ENCODE assay signal across 19 cellular contexts in genomic region chr5:33474931-33475499, GRCh38. TPM values are rescaled to one million over a fixed set of nuclear protein-coding genes. Genes with fewer than 3 reads are reported as not detected.
DNase-seq lines count a peak whose midpoint lies in the region; ATAC-seq and TF ChIP-seq lines count a peak whose summit lies in the region.
"Had no signal": no experiment of that assay in that cellular context is flagged by ENCODE, and none has a peak within 500 bp of the region (broad histone marks: within the 10 kb centered on the region; RNA-seq: fewer than 3 reads in every experiment).

No MANE protein-coding gene starts in this region.

- POLR2A ChIA-PET in WTC11 (lab: Charles Lee) = no interaction called here

- TF ChIP-seq CTCF in WTC11 (IDR thresholded peaks at IDR 0.05) (no peak), uterus (IDR thresholded peaks at IDR 0.05) (no peak), esophagus muscularis mucosa (IDR thresholded peaks at IDR 0.05) (no peak)

- WGBS in esophagus muscularis mucosa = 97% methylated on average over 3 of the region's 3 CpGs

- TF ChIP-seq POLR2A in uterus (IDR thresholded peaks at IDR 0.05) = no peak
- no peak for TF ChIP-seq POLR2A in esophagus muscularis mucosa (IDR thresholded peaks at IDR 0.05; ENCODE audit: low read depth)

- H3K9me3 Mint-ChIP-seq in WTC11 = peaks cover 17% of the 10 kb centered on the region
- H3K9me3 Mint-ChIP-seq: HFFc6 had no signal

- H3K27ac ChIP-seq in uterus (no peak overlapping the region), esophagus muscularis mucosa (replicated peaks in 1 of 4) (no peak overlapping the region)
- H3K27ac ChIP-seq: 22Rv1, A549, C4-2B, GM23248 had no signal

- intact Hi-C loops in uterus (cut with DNase I; ENCODE audit: low total_unique reads) = no loop called here
- intact Hi-C loops in esophagus muscularis mucosa (cut with DNase I) = no loop called here

- no peaks in the 10 kb centered on the region for H3K4me1 ChIP-seq in uterus
- H3K4me1 ChIP-seq in esophagus muscularis mucosa = no peaks in the 10 kb centered on the region
- H3K4me1 ChIP-seq: Caco-2 had no signal

- no peaks in the 10 kb centered on the region for H3K27me3 ChIP-seq in uterus
- H3K27me3 ChIP-seq in esophagus muscularis mucosa = no peaks in the 10 kb centered on the region

- H3K4me3 Mint-ChIP-seq in WTC11 = no peak overlapping the region
- H3K4me3 Mint-ChIP-seq: CD4-positive, alpha-beta T cell; HFFc6 had no signal

- no peak for TF ChIP-seq EP300 in esophagus muscularis mucosa (IDR thresholded peaks at IDR 0.05)

- no peaks in the 10 kb centered on the region for H3K36me3 ChIP-seq in uterus
- peaks cover 30 to 82% (median 62%) of the 10 kb centered on the region in 4 donors for H3K36me3 ChIP-seq in esophagus muscularis mucosa

- H3K27me3 Mint-ChIP-seq in WTC11 (ENCODE audit: low read depth) = no peaks in the 10 kb centered on the region
- H3K27me3 Mint-ChIP-seq: CD4-positive, alpha-beta T cell had no signal

- H3K27ac Mint-ChIP-seq in WTC11 = peak overlapping the region; percentile 20
- H3K27ac Mint-ChIP-seq: CD4-positive, alpha-beta T cell; HFFc6 had no signal

- DNase-seq in SKM-1 treated with dmso at 0.1 percent for 144 hours (lab: John Stamatoyannopoulos, UW; ENCODE audit: unreplicated experiment) = peak; percentile 32
- DNase-seq in SKM-1 (lab: John Stamatoyannopoulos, UW; ENCODE audit: unreplicated experiment) = no peak
- DNase-seq in OCI-M1 (lab: John Stamatoyannopoulos, UW) = peak; percentile 63
- no peak for DNase-seq in WTC11 (ENCODE audit: low spot score)
- DNase-seq in epidermal melanocyte (ENCODE audit: insufficient read length, low spot score) = no peak
- no peak for DNase-seq in uterus
- DNase-seq in esophagus muscularis mucosa (ENCODE audit: extremely low spot score) = no peak
- DNase-seq in stimulated activated CD4-positive, alpha-beta T cell treated with anti-CD3 and anti-CD28 coated beads, Interleukin-2, amount 100 ng/mL, for 24 hours = no peak
- DNase-seq: Caco-2; CD4-positive, alpha-beta T cell; DMS153; DMS79; GDM1; GM23248; HFFc6 had no signal

- H3K36me3 Mint-ChIP-seq in WTC11 = peaks cover 79% of the 10 kb centered on the region

- H3K4me3 ChIP-seq in uterus (no peak overlapping the region), esophagus muscularis mucosa (no peak overlapping the region)
- H3K4me3 ChIP-seq: A549, GM23248 had no signal

- H3K4me1 Mint-ChIP-seq in WTC11 = peaks cover 33% of the 10 kb centered on the region

- CTCF ChIA-PET in WTC11 (lab: Charles Lee) = no interaction called here

- H3K9me3 ChIP-seq in uterus = no peaks in the 10 kb centered on the region
- no peaks in the 10 kb centered on the region for H3K9me3 ChIP-seq in esophagus muscularis mucosa
- H3K9me3 ChIP-seq: A549 had no signal

- ATAC-seq in WTC11 = no peak
- ATAC-seq: A549, HCT116 had no signal

TF ChIP-seq in WTC11, 78 proteins besides CTCF, POLR2A, EP300 and RAD21:
- no peak for TF ChIP-seq ATF2 (CRISPR knock-in tag; IDR thresholded peaks at IDR 0.05; ENCODE audit: borderline replicate concordance, low read depth)
- TF ChIP-seq PRDM15 (CRISPR knock-in tag; IDR thresholded peaks at IDR 0.05) = no peak
- TF ChIP-seq FOXP1 (CRISPR knock-in tag; IDR thresholded peaks at IDR 0.05; ENCODE audit: borderline replicate concordance) = no peak
- TF ChIP-seq ATF1 (CRISPR knock-in tag; IDR thresholded peaks at IDR 0.05) = no peak
- TF ChIP-seq ELF4 (CRISPR knock-in tag; IDR thresholded peaks at IDR 0.05; ENCODE audit: low read depth) = no peak
- no peak for TF ChIP-seq MYBL2 (CRISPR knock-in tag; IDR thresholded peaks at IDR 0.05)
- no peak for TF ChIP-seq SOX15 (CRISPR knock-in tag; IDR thresholded peaks at IDR 0.05)
- no peak for TF ChIP-seq CREM (CRISPR knock-in tag; IDR thresholded peaks at IDR 0.05)
- no peak for TF ChIP-seq USF2 (CRISPR knock-in tag; IDR thresholded peaks at IDR 0.05)
- no peak for TF ChIP-seq ARID4B (CRISPR knock-in tag; IDR thresholded peaks at IDR 0.05; ENCODE audit: borderline replicate concordance)
- no peak for TF ChIP-seq NR2C2 (CRISPR knock-in tag; IDR thresholded peaks at IDR 0.05)
- no peak for TF ChIP-seq KAT7 (CRISPR knock-in tag; IDR thresholded peaks at IDR 0.05; ENCODE audit: borderline replicate concordance)
- no peak for TF ChIP-seq CREB1 (CRISPR knock-in tag; IDR thresholded peaks at IDR 0.05)
- TF ChIP-seq ZBTB21 (CRISPR knock-in tag; IDR thresholded peaks at IDR 0.05; ENCODE audit: borderline replicate concordance) = no peak
- no peak for TF ChIP-seq FOXJ3 (CRISPR knock-in tag; IDR thresholded peaks at IDR 0.05; ENCODE audit: borderline replicate concordance)

RNA-seq across cellular contexts. Expression of gene TARS1, which starts 34.2 kb away (rescaled TPM):
- total RNA-seq in WTC11 (2021) = 253 to 304 TPM (median 256 TPM) in 3 replicates
- total RNA-seq in uterus = 100 to 1,000 TPM in 2 of 4 donors, 10 to 100 TPM in 2; 45.0 to 218 (median 93.4) TPM
- total RNA-seq in esophagus muscularis mucosa = 10 to 100 TPM; 76.7 to 98.4 (median 85.7) TPM

Comparison
In these comparisons a context has a peak if more than half of its experiments do, and no peak if none do; other contexts are left out.
1. DNase-seq: peak in SKM-1 treated with dmso at 0.1 percent for 144 hours (single experiment) and OCI-M1 (single experiment); none in SKM-1 (single experiment), WTC11 (single experiment), epidermal melanocyte (single experiment), uterus (0 of 2), esophagus muscularis mucosa (single experiment) and stimulated activated CD4-positive, alpha-beta T cell treated with anti-CD3 and anti-CD28 coated beads, Interleukin-2, amount 100 ng/mL, for 24 hours (0 of 2).